Comparison of ENCODE assay signal across 8 cellular contexts in genomic region chr10:125048101-125048864, GRCh38.
DNase-seq lines count a peak whose midpoint lies in the region; ATAC-seq and TF ChIP-seq lines count a peak whose summit lies in the region.

No MANE protein-coding gene starts in this region.

- H3K9me3 ChIP-seq in right lobe of liver: no peaks in the 10 kb centered on the region

- H3K4me1 ChIP-seq in ACC112 (ENCODE audit: control insufficient read depth, insufficient read depth, low read length, unreplicated experiment) (peaks cover 28% of the 10 kb centered on the region), right lobe of liver (peaks cover 0 to 5% (median 0%) of the 10 kb centered on the region in 4 donors)

- H3K4me3 ChIP-seq in ACC112 (ENCODE audit: low read depth, low read length): no peak overlapping the region
- no peak overlapping the region for H3K4me3 ChIP-seq in choroid plexus epithelial cell (ENCODE audit: low read depth, low read length)
- H3K4me3 ChIP-seq in right lobe of liver: no peak overlapping the region

- TF ChIP-seq POLR2A in right lobe of liver (IDR thresholded peaks at IDR 0.05): no peak

- TF ChIP-seq CTCF in choroid plexus epithelial cell (conservative IDR thresholded peaks at IDR 0.05; ENCODE audit: low read depth, low read length) (peak; percentile 99), right lobe of liver (IDR thresholded peaks at IDR 0.05) (peak; percentile 91 to 99 (median 99))

- H3K79me2 ChIP-seq in ACC112 (ENCODE audit: control insufficient read depth, insufficient read depth, low read length, unreplicated experiment): peaks cover 68% of the 10 kb centered on the region

- no peaks in the 10 kb centered on the region for H3K27me3 ChIP-seq in ACC112 (ENCODE audit: insufficient read depth, low read length)
- no peaks in the 10 kb centered on the region for H3K27me3 ChIP-seq in right lobe of liver

- no peaks in the 10 kb centered on the region for H3K36me3 ChIP-seq in ACC112 (ENCODE audit: insufficient read depth, low read length)
- H3K36me3 ChIP-seq in right lobe of liver: no peaks in the 10 kb centered on the region

- H2AFZ ChIP-seq in ACC112 (ENCODE audit: low read length, unreplicated experiment): no peak overlapping the region

- H3K27ac ChIP-seq in ACC112 (ENCODE audit: low read depth, low read length) (peak overlapping the region; percentile 16; the same call in 1 of the 2 replicates), right lobe of liver (no peak overlapping the region)

- DNase-seq in NCI-H2227 treated with DMSO at 0.1 percent for 48 hours (lab: John Stamatoyannopoulos, UW): peak; percentile 48
- DNase-seq in activated CD4-positive, CD25-positive, alpha-beta regulatory T cell treated with anti-CD3 and anti-CD28 coated beads, Interleukin-2, amount 50 U/mL, for 72 hours: peak; percentile 73
- peak; percentile 93 for DNase-seq in choroid plexus epithelial cell (ENCODE audit: low read depth)
- peak; percentile 85 for DNase-seq in right lobe of liver
- peak; percentile 10 to 33 (median 13) for DNase-seq in stimulated activated CD4-positive, alpha-beta T cell treated with anti-CD3 and anti-CD28 coated beads, TNF-alpha, amount 100 ng/mL, for 4 hours (ENCODE audit: low read depth in 3 of 3)

- WGBS in right lobe of liver (ENCODE audit: insufficient coverage, low coverage, low lambda C conversion rate, missing lambda C conversion rate): 45% methylated on average over 11 of the region's 16 CpGs

- ATAC-seq in GM18498 (IDR thresholded peaks at IDR 0.05; ENCODE audit: unreplicated experiment) (peak; percentile 88), HG02943 (IDR thresholded peaks at IDR 0.05; ENCODE audit: low read depth, unreplicated experiment) (peak; percentile 81), right lobe of liver (peak; percentile 96 to 97 (median 96))

- intact Hi-C loops in right lobe of liver (cut with DNase I): no loop called here

Comparison
In these comparisons a context has a peak if more than half of its experiments do, and no peak if none do; other contexts are left out.
1. DNase-seq: peak in every context shown above with its lines; median percentile 93 in choroid plexus epithelial cell; 85 in right lobe of liver; 73 in activated CD4-positive, CD25-positive, alpha-beta regulatory T cell treated with anti-CD3 and anti-CD28 coated beads, Interleukin-2, amount 50 U/mL, for 72 hours; 48 in NCI-H2227 treated with DMSO at 0.1 percent for 48 hours; 13 in stimulated activated CD4-positive, alpha-beta T cell treated with anti-CD3 and anti-CD28 coated beads, TNF-alpha, amount 100 ng/mL, for 4 hours.